13 cellular contexts compared by ENCODE assay signal in genomic region chr12:96274331-96274730, GRCh38.
A peak's percentile ranks its signal among the peaks of the same experiment; 100 is the strongest.
DNase-seq lines count a peak whose midpoint lies in the region; ATAC-seq, FAIRE-seq and TF ChIP-seq lines count a peak whose summit lies in the region.
"Had no signal": no experiment of that assay in that cellular context is flagged by ENCODE, and none has a peak within 500 bp of the region (broad histone marks: within the 10 kb centered on the region; RNA-seq: fewer than 3 reads in every experiment).

No MANE protein-coding gene starts in this region.

- H3K36me3 ChIP-seq in KMS-11 (ENCODE audit: insufficient read depth) = no peaks in the 10 kb centered on the region

- ATAC-seq in GM18511 (IDR thresholded peaks at IDR 0.05; ENCODE audit: unreplicated experiment) = peak; percentile 60
- ATAC-seq in GM21723 (IDR thresholded peaks at IDR 0.05; ENCODE audit: unreplicated experiment) = no peak
- ATAC-seq in HG03520 (IDR thresholded peaks at IDR 0.05; ENCODE audit: unreplicated experiment) = no peak

- no peaks in the 10 kb centered on the region for H4K20me1 ChIP-seq in KMS-11 (ENCODE audit: insufficient read depth)

- H3K27ac ChIP-seq in KMS-11 = 0 out of 2 replicates have a peak overlapping the region, but pooled peaks have one; percentile 7
- H3K27ac ChIP-seq: spleen, stomach had no signal

- peaks cover 29% of the 10 kb centered on the region for H3K4me1 ChIP-seq in KMS-11 (ENCODE audit: low read depth, poor library complexity, severe bottlenecking)
- H3K4me1 ChIP-seq: BE2C, stomach had no signal

- no peaks in the 10 kb centered on the region for H3K79me2 ChIP-seq in KMS-11 (ENCODE audit: insufficient read depth, low read depth)

- TF ChIP-seq CTCF in KMS-11 (conservative IDR thresholded peaks at IDR 0.05; ENCODE audit: low read depth, low read length) (no peak), fibroblast of mammary gland (conservative IDR thresholded peaks at IDR 0.05; ENCODE audit: control insufficient read depth, insufficient read depth, low read depth, low read length) (no peak)

- DNase-seq in fibroblast of mammary gland (ENCODE audit: low read depth) = peak; percentile 71
- no peak for DNase-seq in hepatic stellate cell (ENCODE audit: low spot score)
- no peak for DNase-seq in stimulated activated naive CD4-positive, alpha-beta T cell treated with Interleukin-2 at 50 U/mL for 16 hours (lab: John Stamatoyannopoulos, UW)
- DNase-seq: BE2C, glutamatergic neuron, NCI-H510A treated with DMSO at 0.1 percent for 48 hours, spleen, stomach had no signal

- peak overlapping the region; percentile 22; the same call in 1 of the 2 replicates for H3K4me2 ChIP-seq in KMS-11

- H3K27me3 ChIP-seq in KMS-11 (ENCODE audit: insufficient read depth, low read depth) = no peaks in the 10 kb centered on the region
- H3K27me3 ChIP-seq: BE2C, spleen, stomach had no signal

- H3K4me3 ChIP-seq in KMS-11 (IDR thresholded peaks at IDR 0.05; ENCODE audit: insufficient read depth, low read depth, low read length) = no peak overlapping the region
- H3K4me3 ChIP-seq in fibroblast of mammary gland (ENCODE audit: control insufficient read depth, low read depth, low read length) = no peak overlapping the region
- H3K4me3 ChIP-seq: spleen, stomach had no signal

- peak; percentile 29 for FAIRE-seq in A204.1 (lab: Jason Lieb, UNC)

- H3K9ac ChIP-seq in KMS-11 = no peak overlapping the region

- H2AFZ ChIP-seq in KMS-11 (ENCODE audit: low read depth) = no peak overlapping the region
